In genomic region chr15:91704343-91704742, GRCh38 we compare ENCODE assay signal across 19 cellular contexts.
A peak's percentile ranks its signal among the peaks of the same experiment; 100 is the strongest.
DNase-seq lines count a peak whose midpoint lies in the region; ATAC-seq and TF ChIP-seq lines count a peak whose summit lies in the region.
"Had no signal": no experiment of that assay in that cellular context is flagged by ENCODE, and none has a peak within 500 bp of the region (broad histone marks: within the 10 kb centered on the region; RNA-seq: fewer than 3 reads in every experiment).

No MANE protein-coding gene starts in this region.

- H3K36me3 Mint-ChIP-seq in osteocyte (ENCODE audit: unreplicated experiment) = no peaks in the 10 kb centered on the region
- H3K36me3 Mint-ChIP-seq: CD4-positive, CD25-positive, alpha-beta regulatory T cell; CD8-positive, alpha-beta memory T cell had no signal

- H3K79me2 ChIP-seq in PC-3 (ENCODE audit: low read length) = no peaks in the 10 kb centered on the region

- H3K9ac ChIP-seq in PC-3 (ENCODE audit: low read length) = no peak overlapping the region

- no peaks in the 10 kb centered on the region for H4K20me1 ChIP-seq in PC-3 (ENCODE audit: low read length)

- H3K9me3 Mint-ChIP-seq in osteocyte (ENCODE audit: unreplicated experiment) = no peaks in the 10 kb centered on the region
- H3K9me3 Mint-ChIP-seq: CD8-positive, alpha-beta memory T cell had no signal

- H3K36me3 ChIP-seq in PC-3 (ENCODE audit: low read depth, low read length) = no peaks in the 10 kb centered on the region
- H3K36me3 ChIP-seq: BE2C had no signal

- no peak for ATAC-seq in PC-3
- ATAC-seq in left colon = peak; percentile 62
- no peak for ATAC-seq in GM18861 (IDR thresholded peaks at IDR 0.05; ENCODE audit: unreplicated experiment)
- ATAC-seq in GM18873 (IDR thresholded peaks at IDR 0.05; ENCODE audit: low FRiP score, unreplicated experiment) = no peak

- no peaks in the 10 kb centered on the region for H3K4me1 Mint-ChIP-seq in osteocyte (ENCODE audit: unreplicated experiment)

- no peaks in the 10 kb centered on the region for H3K27me3 ChIP-seq in PC-3 (ENCODE audit: low read length)
- H3K27me3 ChIP-seq: BE2C had no signal

- no peaks in the 10 kb centered on the region for H3K27me3 Mint-ChIP-seq in osteocyte (ENCODE audit: unreplicated experiment)

- H3K9me3 ChIP-seq in PC-3 (ENCODE audit: low read length) = no peaks in the 10 kb centered on the region
- H3K9me3 ChIP-seq: BE2C had no signal

- DNase-seq in Daoy (ENCODE audit: low read depth) = peak; percentile 13
- peak; percentile 3 for DNase-seq in PC-3
- DNase-seq in left colon = peak; percentile 29 to 30
- peak; percentile 57 for DNase-seq in mucosa of gallbladder (ENCODE audit: low spot score)
- no peak for DNase-seq in osteocyte (ENCODE audit: extremely low spot score, unreplicated experiment)
- no peak for DNase-seq in activated CD4-positive, CD25-positive, alpha-beta regulatory T cell treated with anti-CD3 and anti-CD28 coated beads, Interleukin-2, amount 50 U/mL, for 72 hours
- DNase-seq: ACHN; BE2C; C1 segment of cervical spinal cord; CD4-positive, CD25-positive, alpha-beta regulatory T cell; CD8-positive, alpha-beta memory T cell; COR-L47; DMS 273 treated with DMSO at 0.1 percent for 48 hours; DMS53; DND-41; H9 had no signal

- no TSS peak for BruUV-seq in PC-3 (replicated peaks; lab: Mats Ljungman, UMichigan)

- H3K9me2 ChIP-seq in PC-3 (replicated peaks; ENCODE audit: low read length) = no peaks in the 10 kb centered on the region

- POLR2A ChIA-PET in PC-3 (lab: Charles Lee; ENCODE audit: unreplicated experiment) = no interaction called here

- no peaks in the 10 kb centered on the region for H3F3A ChIP-seq in PC-3 (ENCODE audit: low read length, unreplicated experiment)

- H2AFZ ChIP-seq in PC-3 (ENCODE audit: low read length) = no peak overlapping the region

- H3K4me2 ChIP-seq in PC-3 (ENCODE audit: low read length) = no peak overlapping the region

- no peak for TF ChIP-seq CTCF in PC-3 (conservative IDR thresholded peaks at IDR 0.05; ENCODE audit: low read depth, low read length)
- TF ChIP-seq CTCF in osteocyte (IDR thresholded peaks at IDR 0.05) = no peak

- H3K27ac Mint-ChIP-seq in osteocyte (ENCODE audit: unreplicated experiment) = no peak overlapping the region
- H3K27ac Mint-ChIP-seq: CD4-positive, CD25-positive, alpha-beta regulatory T cell had no signal

- no peak overlapping the region for H3K4me3 ChIP-seq in PC-3 (ENCODE audit: low read length)

- H3K4me1 ChIP-seq in PC-3 (ENCODE audit: insufficient read depth, low read length) = no peaks in the 10 kb centered on the region
- H3K4me1 ChIP-seq: BE2C had no signal

- H3K4me3 Mint-ChIP-seq in osteocyte (ENCODE audit: unreplicated experiment) = no peak overlapping the region
- H3K4me3 Mint-ChIP-seq: CD4-positive, CD25-positive, alpha-beta regulatory T cell; CD8-positive, alpha-beta memory T cell; H9 had no signal

- intact Hi-C loops in PC-3 (cut with micrococcal nuclease) (no loop called here), left colon (cut with DNase I, micrococcal nuclease) (loop anchor here in 1 of 2 donors (10.0 kb wide), 1 partner anchor 400 kb away; no protein-coding TSS in a partner anchor)

- no peak overlapping the region for H3K27ac ChIP-seq in PC-3 (ENCODE audit: low read length)
- H3K27ac ChIP-seq: HL-60 had no signal

- CTCF ChIA-PET in PC-3 (lab: Charles Lee) = no interaction called here

Comparison
In these comparisons a context has a peak if more than half of its experiments do, and no peak if none do; other contexts are left out.
1. DNase-seq: peak in Daoy (single experiment), PC-3 (single experiment), left colon (2 of 2) and mucosa of gallbladder (single experiment); none in osteocyte (single experiment) and activated CD4-positive, CD25-positive, alpha-beta regulatory T cell treated with anti-CD3 and anti-CD28 coated beads, Interleukin-2, amount 50 U/mL, for 72 hours (single experiment).